In the genomic region with DNA sequence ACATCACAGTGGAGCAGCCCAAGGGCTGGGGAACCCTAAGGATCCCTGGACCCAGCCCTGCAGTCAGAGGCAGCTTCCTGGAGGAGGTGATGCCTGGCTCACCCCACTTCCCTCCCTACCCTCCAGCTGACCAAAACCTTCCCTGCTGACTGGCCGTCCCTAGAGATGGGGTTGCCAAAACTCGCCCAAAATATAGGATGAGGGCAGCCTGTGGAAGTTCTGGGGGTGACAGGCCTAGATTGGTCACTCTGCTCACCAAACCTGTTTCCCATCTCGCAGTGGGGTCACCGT, we compare ENCODE assay signal across 11 cellular contexts. TPM values are rescaled to one million over a fixed set of nuclear protein-coding genes. Genes with fewer than 3 reads are reported as not detected.
DNase-seq lines count a peak whose midpoint lies in the region; ATAC-seq and TF ChIP-seq lines count a peak whose summit lies in the region.
"Had no signal": no experiment of that assay in that cellular context is flagged by ENCODE, and none has a peak within 500 bp of the region (broad histone marks: within the 10 kb centered on the region; RNA-seq: fewer than 3 reads in every experiment).

No MANE protein-coding gene starts in this region.

- H3K27ac Mint-ChIP-seq in MCF 10A (ENCODE audit: low read depth, unreplicated experiment): peak overlapping the region; percentile 87

- intact Hi-C loops in MCF 10A (cut with micrococcal nuclease): no loop called here
- intact Hi-C loops in mammary epithelial cell (cut with micrococcal nuclease): loop anchor here (2.0 kb wide), 1 partner anchor 79 kb away; no protein-coding TSS in a partner anchor
- intact Hi-C loops in ovary (cut with DNase I): loop anchor here in 1 of 4 donors (2.0 kb wide), 1 partner anchor 111 kb away; no protein-coding TSS in a partner anchor

- no peaks in the 10 kb centered on the region for H3K9me3 ChIP-seq in mammary epithelial cell (replicated peaks; ENCODE audit: insufficient read depth, low read length)
- H3K9me3 ChIP-seq in ovary: no peaks in the 10 kb centered on the region
- H3K9me3 ChIP-seq in tibial nerve: no peaks in the 10 kb centered on the region

- H3K9ac ChIP-seq in mammary epithelial cell (ENCODE audit: insufficient read depth, low read length): no peak overlapping the region

- TF ChIP-seq POLR2A in ovary (IDR thresholded peaks at IDR 0.05) (no peak), tibial nerve (IDR thresholded peaks at IDR 0.05) (no peak)

- no peak overlapping the region for H3K4me2 ChIP-seq in mammary epithelial cell (ENCODE audit: insufficient read depth, low read depth, low read length)

- H3K4me1 ChIP-seq in mammary epithelial cell (ENCODE audit: insufficient read depth, low read length) (peaks cover 38% of the 10 kb centered on the region), ovary (ENCODE audit: insufficient read depth) (peaks cover 31% of the 10 kb centered on the region), tibial nerve (peaks cover 0 to 82% (median 29%) of the 10 kb centered on the region in 4 donors)

- no peaks in the 10 kb centered on the region for H3K9me3 Mint-ChIP-seq in MCF 10A (ENCODE audit: unreplicated experiment)
- H3K9me3 Mint-ChIP-seq: activated T-cell treated with anti-CD3 and anti-CD28 coated beads, Interleukin-2, amount 50 U/mL, for 4 hours; stimulated activated naive CD8-positive, alpha-beta T cell treated with anti-CD3 and anti-CD28 coated beads, Interleukin-15, amount 100 ng/mL, for 72 hours had no signal

- 73% methylated on average over 3 of the region's 4 CpGs for WGBS in mammary epithelial cell (ENCODE audit: low coverage, missing lambda C conversion rate)
- WGBS in ovary, 3 donors: 56 to 73% (median 61%) methylated on average over 4 of the region's 4 CpGs
- WGBS in tibial nerve, 2 donors: 73 to 82% methylated on average over 4 of the region's 4 CpGs

- BruUV-seq in MCF 10A (replicated peaks; lab: Mats Ljungman, UMichigan): no TSS peak
- BruUV-seq in mammary epithelial cell (replicated peaks; lab: Mats Ljungman, UMichigan): no TSS peak

- peaks cover 6% of the 10 kb centered on the region for H3K79me2 ChIP-seq in mammary epithelial cell (ENCODE audit: insufficient read depth, low read length)

- H3K27ac ChIP-seq in mammary epithelial cell (ENCODE audit: insufficient read depth, low read depth, low read length) (no peak overlapping the region), coronary artery (peak overlapping the region; percentile 55 to 85), ovary (peak overlapping the region; percentile 57 to 68), tibial nerve (peak overlapping the region; percentile 53 to 88 (median 72))

- H3K4me3 Mint-ChIP-seq in MCF 10A (ENCODE audit: unreplicated experiment): no peak overlapping the region
- H3K4me3 Mint-ChIP-seq: activated T-cell treated with anti-CD3 and anti-CD28 coated beads, Interleukin-2, amount 50 U/mL, for 4 hours; stimulated activated naive CD8-positive, alpha-beta T cell treated with anti-CD3 and anti-CD28 coated beads, Interleukin-15, amount 100 ng/mL, for 72 hours had no signal

- TF ChIP-seq EP300 in ovary (IDR thresholded peaks at IDR 0.05) (no peak), tibial nerve (IDR thresholded peaks at IDR 0.05) (no peak)

- dilution Hi-C loops in mammary epithelial cell (cut with HindIII; ENCODE audit: low sequenced_read_pairs): no loop called here

- in situ Hi-C loops in mammary epithelial cell (cut with MboI; ENCODE audit: low sequenced_read_pairs in 2 of 2): loop anchor here (5.0 to 25.0 kb wide), 2 partner anchors 108 to 422 kb away; a partner anchor contains a TSS

- TF ChIP-seq CTCF in MCF 10A (IDR thresholded peaks at IDR 0.05; ENCODE audit: unreplicated experiment) (no peak), mammary epithelial cell (conservative IDR thresholded peaks at IDR 0.05 in 1 of 2, IDR thresholded peaks at IDR 0.05 in 1 of 2; ENCODE audit: extremely low read depth in 1 of 2, insufficient read depth in 1 of 2, low read depth in 1 of 2, low read length in 2 of 2) (no peak), coronary artery (IDR thresholded peaks at IDR 0.05) (no peak), ovary (IDR thresholded peaks at IDR 0.05) (no peak), tibial nerve (IDR thresholded peaks at IDR 0.05) (no peak)

- no peak overlapping the region for H2AFZ ChIP-seq in mammary epithelial cell (ENCODE audit: low read depth, low read length)

- no peak for ATAC-seq in HG03571 (IDR thresholded peaks at IDR 0.05; ENCODE audit: unreplicated experiment)
- ATAC-seq: activated T-cell treated with anti-CD3 and anti-CD28 coated beads, Interleukin-2, amount 50 U/mL, for 4 hours; stimulated activated naive CD8-positive, alpha-beta T cell treated with anti-CD3 and anti-CD28 coated beads, Interleukin-15, amount 100 ng/mL, for 72 hours had no signal

- H3K27me3 Mint-ChIP-seq in MCF 10A (ENCODE audit: insufficient read depth, unreplicated experiment): no peaks in the 10 kb centered on the region
- H3K27me3 Mint-ChIP-seq: stimulated activated naive CD8-positive, alpha-beta T cell treated with anti-CD3 and anti-CD28 coated beads, Interleukin-15, amount 100 ng/mL, for 72 hours had no signal

- POLR2A ChIA-PET in MCF 10A (lab: Yijun Ruan, JAX): interaction anchor here (0.7 to 3.3 kb wide), 3 partner anchors 30 to 108 kb away, joined by 3 to 30 read pairs (median 3); no protein-coding TSS in a partner anchor

- H4K20me1 ChIP-seq in mammary epithelial cell (ENCODE audit: insufficient read depth, low read length): peaks cover 2% of the 10 kb centered on the region

- no peaks in the 10 kb centered on the region for H3K27me3 ChIP-seq in mammary epithelial cell (ENCODE audit: insufficient read depth, low read length)
- H3K27me3 ChIP-seq in ovary: no peaks in the 10 kb centered on the region
- H3K27me3 ChIP-seq in tibial nerve: no peaks in the 10 kb centered on the region

- H3K4me1 Mint-ChIP-seq in MCF 10A (ENCODE audit: insufficient read depth, unreplicated experiment): peaks cover 7% of the 10 kb centered on the region

- CTCF ChIA-PET in MCF 10A (lab: Yijun Ruan, JAX) (interaction anchor here (0.6 to 3.3 kb wide), 7 partner anchors 9 to 865 kb away, joined by 3 to 19 read pairs (median 4); no protein-coding TSS in a partner anchor), mammary epithelial cell (lab: Charles Lee; ENCODE audit: low non-redundant PET) (interaction anchor here (0.9 kb wide), 1 partner anchor 109 kb away, joined by 3 read pairs; no protein-coding TSS in a partner anchor)

- no peak overlapping the region for H3K4me3 ChIP-seq in mammary epithelial cell (replicated peaks in 1 of 3; ENCODE audit: insufficient read depth in 1 of 3, low read depth in 2 of 3, low read length in 3 of 3)
- H3K4me3 ChIP-seq in coronary artery: no peak overlapping the region
- no peak overlapping the region for H3K4me3 ChIP-seq in ovary
- H3K4me3 ChIP-seq in tibial nerve: no peak overlapping the region

- H3K36me3 ChIP-seq in mammary epithelial cell (ENCODE audit: insufficient read depth, low read length) (peaks cover 11% of the 10 kb centered on the region), ovary (no peaks in the 10 kb centered on the region), tibial nerve (peaks cover 0 to 30% (median 3%) of the 10 kb centered on the region in 3 donors)

- DNase-seq in MCF 10A (ENCODE audit: unreplicated experiment): no peak
- DNase-seq in mammary epithelial cell: no peak
- DNase-seq in coronary artery (ENCODE audit: low spot score): no peak
- no peak for DNase-seq in ovary
- DNase-seq in tibial nerve (ENCODE audit: low spot score in 2 of 2): no peak
- DNase-seq in ecto neural progenitor cell (ENCODE audit: low spot score): no peak
- no peak for DNase-seq in stimulated activated CD4-positive, alpha-beta T cell treated with anti-CD3 and anti-CD28 coated beads, Interleukin-4, amount 100 ng/mL, for 4 hours
- DNase-seq: activated T-cell treated with anti-CD3 and anti-CD28 coated beads, Interleukin-2, amount 50 U/mL, for 4 hours; stimulated activated naive CD8-positive, alpha-beta T cell treated with anti-CD3 and anti-CD28 coated beads, Interleukin-15, amount 100 ng/mL, for 72 hours; T-helper 1 cell had no signal

- H3K36me3 Mint-ChIP-seq in MCF 10A (ENCODE audit: insufficient read depth, unreplicated experiment): peaks cover 81% of the 10 kb centered on the region

RNA-seq across cellular contexts. Expression of a gene that starts 35.0 kb away (rescaled TPM):
- total RNA-seq in MCF 10A (2022) (8.0 and 10.1 TPM in 2 replicates), mammary epithelial cell (10 to 100 TPM; 10.3 to 15.5 TPM), ovary (10 to 100 TPM in 6 of 7 donors, 1 to 10 TPM in 1; 9.7 to 41.0 (median 34.0) TPM), tibial nerve (10 to 100 TPM; 18.9 to 43.5 (median 27.2) TPM)
- polyA plus RNA-seq in mammary epithelial cell (7.4 TPM), ovary (10 to 100 TPM; 12.8 to 16.0 TPM)
- 46.3 TPM for polyA minus RNA-seq in mammary epithelial cell
